8 cellular contexts compared by ENCODE assay signal in the genomic region with DNA sequence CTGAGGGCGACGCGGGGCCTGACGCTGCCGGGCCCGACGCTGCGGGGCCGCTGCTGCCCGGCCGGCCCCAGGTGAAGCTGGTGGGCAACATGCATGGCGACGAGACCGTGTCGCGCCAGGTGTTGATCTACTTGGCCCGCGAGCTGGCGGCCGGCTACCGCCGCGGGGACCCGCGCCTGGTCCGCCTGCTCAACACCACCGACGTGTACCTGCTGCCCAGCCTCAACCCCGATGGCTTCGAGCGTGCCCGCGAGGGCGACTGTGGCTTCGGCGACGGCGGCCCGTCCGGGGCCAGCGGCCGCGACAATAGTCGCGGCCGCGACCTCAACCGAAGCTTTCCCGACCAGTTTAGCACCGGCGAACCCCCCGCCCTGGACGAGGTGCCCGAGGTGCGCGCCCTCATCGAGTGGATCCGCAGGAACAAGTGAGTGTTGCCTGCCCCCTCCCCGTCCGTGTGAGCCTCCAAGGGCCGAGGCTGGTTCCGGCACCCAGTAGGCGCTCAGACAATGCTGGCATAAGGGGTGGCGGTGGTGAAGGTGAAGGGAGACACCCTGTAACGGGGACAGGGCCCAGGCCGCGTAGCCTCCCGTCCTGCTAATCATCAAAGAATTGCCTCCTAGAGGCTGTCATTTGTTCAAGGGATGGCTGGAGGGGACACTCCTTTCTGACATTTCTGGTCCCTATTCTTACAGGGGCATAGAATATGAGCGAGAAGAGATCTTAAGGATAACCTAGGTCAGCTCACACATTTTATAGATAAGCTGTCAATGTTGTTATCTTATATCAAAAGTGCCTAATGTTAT. TPM values are rescaled to one million over a fixed set of nuclear protein-coding genes. Genes with fewer than 3 reads are reported as not detected.
A peak's percentile ranks its signal among the peaks of the same experiment; 100 is the strongest.
DNase-seq lines count a peak whose midpoint lies in the region; ATAC-seq and TF ChIP-seq lines count a peak whose summit lies in the region.

No MANE protein-coding gene starts in this region.

- no peaks in the 10 kb centered on the region for H3K9me3 ChIP-seq in CD8-positive, alpha-beta T cell (ENCODE audit: low read length)
- H3K9me3 ChIP-seq in Loucy (ENCODE audit: insufficient read depth, low read depth, low read length) (no peaks in the 10 kb centered on the region), osteoblast (ENCODE audit: low read depth, low read length) (no peaks in the 10 kb centered on the region)

- no peaks in the 10 kb centered on the region for H3K9me2 ChIP-seq in Loucy (replicated peaks; ENCODE audit: low read depth, low read length)

- H3K4me1 Mint-ChIP-seq in CD8-positive, alpha-beta T cell (ENCODE audit: low read depth) = peaks cover 58% of the 10 kb centered on the region
- peaks cover 69% of the 10 kb centered on the region for H3K4me1 Mint-ChIP-seq in activated T-helper 1 cell treated with anti-CD3 and anti-CD28 coated beads, Interleukin-12 subunit alpha, Interleukin-12 subunit beta, Interleukin-2, Interleukin-4 antibody, amounts not matched to agents 30 ng/mL and 10 ng/mL and 1 ng/mL, durations not matched to agents 14 hours and 24 hours and 36 hours (ENCODE audit: low read depth)

- CTCF ChIA-PET in CD8-positive, alpha-beta T cell (lab: Charles Lee) = interaction anchor here (1.5 to 2.8 kb wide), 4 partner anchors 11 to 88 kb away, joined by 3 to 19 read pairs (median 8); no protein-coding TSS in a partner anchor

- peak overlapping the region; percentile 97 for H2AFZ ChIP-seq in Loucy (ENCODE audit: low read length)
- H2AFZ ChIP-seq in osteoblast (ENCODE audit: low read length) = peak overlapping the region; percentile 86

- peak overlapping the region; percentile 51 for H3K4me3 ChIP-seq in CD8-positive, alpha-beta T cell (ENCODE audit: low read depth, low read length)
- peak overlapping the region; percentile 74 for H3K4me3 ChIP-seq in Loucy (ENCODE audit: low read length, poor library complexity, severe bottlenecking)
- peak overlapping the region; percentile 74 to 75 for H3K4me3 ChIP-seq in foreskin fibroblast (ENCODE audit: low read depth in 1 of 2, low read length in 2 of 2)
- peak overlapping the region; percentile 74 for H3K4me3 ChIP-seq in osteoblast (ENCODE audit: insufficient read depth, low read length)

- no peaks in the 10 kb centered on the region for H3K36me3 ChIP-seq in CD8-positive, alpha-beta T cell (ENCODE audit: insufficient read depth, low read length)
- no peaks in the 10 kb centered on the region for H3K36me3 ChIP-seq in Loucy (ENCODE audit: insufficient read depth, low read length)
- no peaks in the 10 kb centered on the region for H3K36me3 ChIP-seq in osteoblast (ENCODE audit: insufficient read depth, low read length)

- no peaks in the 10 kb centered on the region for H3K27me3 Mint-ChIP-seq in CD8-positive, alpha-beta T cell (ENCODE audit: low read depth)
- H3K27me3 Mint-ChIP-seq in activated T-helper 1 cell treated with anti-CD3 and anti-CD28 coated beads, Interleukin-12 subunit alpha, Interleukin-12 subunit beta, Interleukin-2, Interleukin-4 antibody, amounts not matched to agents 30 ng/mL and 10 ng/mL and 1 ng/mL, durations not matched to agents 14 hours and 24 hours and 36 hours (ENCODE audit: insufficient read depth) = no peaks in the 10 kb centered on the region

- H3K79me2 ChIP-seq in Loucy (ENCODE audit: insufficient read depth, low read length) (peaks cover 34% of the 10 kb centered on the region), osteoblast (ENCODE audit: insufficient read depth, low read length) (peaks cover 38% of the 10 kb centered on the region)

- no peaks in the 10 kb centered on the region for H3K27me3 ChIP-seq in CD8-positive, alpha-beta T cell (ENCODE audit: insufficient read depth, low read length)
- no peaks in the 10 kb centered on the region for H3K27me3 ChIP-seq in Loucy (ENCODE audit: insufficient read depth, low read length, poor library complexity, severe bottlenecking)
- H3K27me3 ChIP-seq in osteoblast (ENCODE audit: insufficient read depth, low read length) = no peaks in the 10 kb centered on the region

- H3K27ac ChIP-seq in CD8-positive, alpha-beta T cell (ENCODE audit: low read depth, low read length) = peak overlapping the region; percentile 65
- H3K27ac ChIP-seq in osteoblast (ENCODE audit: low read depth, low read length) = peak overlapping the region; percentile 64

- DNase-seq in CD8-positive, alpha-beta T cell = peak in 2 of 7 experiments; percentile 27 to 34
- DNase-seq in activated T-helper 1 cell treated with anti-CD3 and anti-CD28 coated beads, Interleukin-12 subunit alpha, Interleukin-12 subunit beta, Interleukin-2, Interleukin-4 antibody, amounts not matched to agents 30 ng/mL and 10 ng/mL and 1 ng/mL, durations not matched to agents 14 hours and 24 hours and 36 hours (ENCODE audit: low spot score) = peak; percentile 5
- peak in 1 of 2 donors; percentile 20 for DNase-seq in foreskin fibroblast
- DNase-seq in osteoblast (ENCODE audit: insufficient read length, low spot score, missing footprints) = peak; percentile 51
- DNase-seq in inferior parietal cortex (ENCODE audit: extremely low spot score) = no peak
- DNase-seq in NCI-H1694 treated with DMSO at 0.1 percent for 48 hours (lab: John Stamatoyannopoulos, UW) = no peak

- no peak for ATAC-seq in CD8-positive, alpha-beta T cell
- ATAC-seq in GM21619 (IDR thresholded peaks at IDR 0.05; ENCODE audit: unreplicated experiment) = peak; percentile 9

- intact Hi-C loops in CD8-positive, alpha-beta T cell (cut with DNase I, micrococcal nuclease) = loop anchor here (2.0 to 5.0 kb wide), 8 partner anchors 39 to 445 kb away; a partner anchor contains a TSS
- intact Hi-C loops in activated T-helper 1 cell treated with anti-CD3 and anti-CD28 coated beads, Interleukin-12 subunit alpha, Interleukin-12 subunit beta, Interleukin-2, Interleukin-4 antibody, amounts not matched to agents 30 ng/mL and 10 ng/mL and 1 ng/mL, durations not matched to agents 14 hours and 24 hours and 36 hours (cut with micrococcal nuclease) = loop anchor here (2.0 to 10.0 kb wide), 4 partner anchors 89 to 1085 kb away; a partner anchor contains a TSS

- H3K27ac Mint-ChIP-seq in CD8-positive, alpha-beta T cell = peak overlapping the region; percentile 83
- peak overlapping the region; percentile 53 for H3K27ac Mint-ChIP-seq in activated T-helper 1 cell treated with anti-CD3 and anti-CD28 coated beads, Interleukin-12 subunit alpha, Interleukin-12 subunit beta, Interleukin-2, Interleukin-4 antibody, amounts not matched to agents 30 ng/mL and 10 ng/mL and 1 ng/mL, durations not matched to agents 14 hours and 24 hours and 36 hours

- H3K4me3 Mint-ChIP-seq in CD8-positive, alpha-beta T cell = peak overlapping the region; percentile 88
- peak overlapping the region; percentile 87 for H3K4me3 Mint-ChIP-seq in activated T-helper 1 cell treated with anti-CD3 and anti-CD28 coated beads, Interleukin-12 subunit alpha, Interleukin-12 subunit beta, Interleukin-2, Interleukin-4 antibody, amounts not matched to agents 30 ng/mL and 10 ng/mL and 1 ng/mL, durations not matched to agents 14 hours and 24 hours and 36 hours

- peaks cover 2% of the 10 kb centered on the region; the same call in 1 of the 2 replicates for H3F3A ChIP-seq in Loucy (ENCODE audit: low read depth)

- peaks cover 9% of the 10 kb centered on the region for H3K36me3 Mint-ChIP-seq in CD8-positive, alpha-beta T cell
- H3K36me3 Mint-ChIP-seq in activated T-helper 1 cell treated with anti-CD3 and anti-CD28 coated beads, Interleukin-12 subunit alpha, Interleukin-12 subunit beta, Interleukin-2, Interleukin-4 antibody, amounts not matched to agents 30 ng/mL and 10 ng/mL and 1 ng/mL, durations not matched to agents 14 hours and 24 hours and 36 hours (ENCODE audit: low read depth) = peaks cover 19% of the 10 kb centered on the region

- POLR2A ChIA-PET in CD8-positive, alpha-beta T cell (lab: Charles Lee) = interaction anchor here (0.8 to 2.7 kb wide), 3 partner anchors 11 to 40 kb away, joined by 4 to 19 read pairs (median 4); no protein-coding TSS in a partner anchor

- peaks cover 25% of the 10 kb centered on the region for H4K20me1 ChIP-seq in Loucy (ENCODE audit: insufficient read depth, low read length, poor library complexity, severe bottlenecking)
- peaks cover 18% of the 10 kb centered on the region for H4K20me1 ChIP-seq in osteoblast (ENCODE audit: insufficient read depth, low read length)

- H3K4me1 ChIP-seq in CD8-positive, alpha-beta T cell (ENCODE audit: insufficient read depth, low read length) = peaks cover 53% of the 10 kb centered on the region
- H3K4me1 ChIP-seq in Loucy (ENCODE audit: insufficient read depth, low read length, poor library complexity, severe bottlenecking) (peaks cover 49% of the 10 kb centered on the region), osteoblast (ENCODE audit: insufficient read depth, low read length) (peaks cover 36% of the 10 kb centered on the region)

- no peaks in the 10 kb centered on the region for H3K9me3 Mint-ChIP-seq in CD8-positive, alpha-beta T cell
- no peaks in the 10 kb centered on the region for H3K9me3 Mint-ChIP-seq in activated T-helper 1 cell treated with anti-CD3 and anti-CD28 coated beads, Interleukin-12 subunit alpha, Interleukin-12 subunit beta, Interleukin-2, Interleukin-4 antibody, amounts not matched to agents 30 ng/mL and 10 ng/mL and 1 ng/mL, durations not matched to agents 14 hours and 24 hours and 36 hours

- peak overlapping the region; percentile 75 for H3K9ac ChIP-seq in Loucy (ENCODE audit: low read depth, low read length, poor library complexity, severe bottlenecking)

- peak overlapping the region; percentile 68 for H3K4me2 ChIP-seq in Loucy (ENCODE audit: low read depth, low read length, poor library complexity, severe bottlenecking)
- peak overlapping the region; percentile 92 for H3K4me2 ChIP-seq in osteoblast (ENCODE audit: insufficient read depth, low read length)

- no peak for TF ChIP-seq CTCF in CD8-positive, alpha-beta T cell (IDR thresholded peaks at IDR 0.05)
- no peak for TF ChIP-seq CTCF in Loucy (conservative IDR thresholded peaks at IDR 0.05; ENCODE audit: low read length)
- no peak for TF ChIP-seq CTCF in foreskin fibroblast (IDR thresholded peaks at IDR 0.05; ENCODE audit: low read depth, low read length)
- no peak for TF ChIP-seq CTCF in osteoblast (IDR thresholded peaks at IDR 0.05; ENCODE audit: extremely low read depth, low read depth, low read length)

RNA-seq across cellular contexts. Expression of a gene that starts 0.8 kb away (rescaled TPM):
- 10 to 100 TPM; 40.9 to 42.1 TPM for total RNA-seq in CD8-positive, alpha-beta T cell
- total RNA-seq in activated T-helper 1 cell treated with anti-CD3 and anti-CD28 coated beads, Interleukin-12 subunit alpha, Interleukin-12 subunit beta, Interleukin-2, Interleukin-4 antibody, amounts not matched to agents 30 ng/mL and 10 ng/mL and 1 ng/mL, durations not matched to agents 14 hours and 24 hours and 36 hours = 29.7 and 35.3 TPM in 2 replicates
- 95.2 and 146 TPM in 2 replicates for total RNA-seq in osteoblast

RNA-seq across cellular contexts. Expression of a gene that starts 45.6 kb away (rescaled TPM):
- not detected for total RNA-seq in CD8-positive, alpha-beta T cell
- total RNA-seq in activated T-helper 1 cell treated with anti-CD3 and anti-CD28 coated beads, Interleukin-12 subunit alpha, Interleukin-12 subunit beta, Interleukin-2, Interleukin-4 antibody, amounts not matched to agents 30 ng/mL and 10 ng/mL and 1 ng/mL, durations not matched to agents 14 hours and 24 hours and 36 hours = not detected in 2 replicates
- total RNA-seq in osteoblast = not detected in 2 replicates

Comparison
In these comparisons a context has a peak if more than half of its experiments do, and no peak if none do; other contexts are left out.
1. DNase-seq: peak in activated T-helper 1 cell treated with anti-CD3 and anti-CD28 coated beads, Interleukin-12 subunit alpha, Interleukin-12 subunit beta, Interleukin-2, Interleukin-4 antibody, amounts not matched to agents 30 ng/mL and 10 ng/mL and 1 ng/mL, durations not matched to agents 14 hours and 24 hours and 36 hours (single experiment) and osteoblast (single experiment); none in inferior parietal cortex (single experiment) and NCI-H1694 treated with DMSO at 0.1 percent for 48 hours (single experiment).
2. Peak in every context shown above with its lines, with median percentiles within 50 percentile points of each other: H3K4me3 ChIP-seq.